In the genomic region with DNA sequence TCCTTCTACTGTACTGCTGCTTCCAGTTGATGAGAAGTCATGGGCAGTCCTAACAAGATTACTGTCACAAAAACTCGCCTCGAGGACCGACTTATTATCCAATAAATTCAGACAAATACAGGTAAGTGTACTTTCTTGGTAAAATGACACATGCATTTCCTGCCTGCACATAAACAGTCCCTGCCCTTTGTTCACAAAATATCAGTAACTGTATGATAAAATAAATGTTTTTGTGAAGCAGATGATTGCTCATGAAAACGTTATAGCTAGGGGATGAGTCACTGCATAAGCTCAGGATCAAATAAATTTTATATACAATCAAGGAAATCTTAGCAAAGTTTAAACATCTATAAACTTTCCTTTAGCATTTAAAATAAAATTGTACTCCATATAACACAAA, we compare ENCODE assay signal across 11 cellular contexts.
"Had no signal": no experiment of that assay in that cellular context is flagged by ENCODE, and none has a peak within 500 bp of the region (broad histone marks: within the 10 kb centered on the region; RNA-seq: fewer than 3 reads in every experiment).

No MANE protein-coding gene starts in this region.

- ATAC-seq: T-cell had no signal

- DNase-seq: activated B cell treated with CpG ODN at 0.5 μM for 24 hours; activated CD4-positive, alpha-beta T cell treated with anti-CD3 and anti-CD28 coated beads, Interleukin-2, amount 50 U/mL, for 4 hours; activated gamma-delta T cell treated with Interleukin-2 at 50 U/mL for 16 hours; activated T-cell treated with anti-CD3 and anti-CD28 coated beads, Interleukin-2, amount 50 U/mL, for 24 hours; aorta; colonic mucosa; hippocampal formation; kidney glomerular epithelial cell; T-cell had no signal

- H3K4me1 ChIP-seq: colonic mucosa, right atrium auricular region had no signal

- H3K27ac ChIP-seq: colonic mucosa, right atrium auricular region, skin epidermis had no signal

- H3K9me3 ChIP-seq: colonic mucosa, right atrium auricular region had no signal

- H3K36me3 ChIP-seq: colonic mucosa had no signal

- H3K4me3 ChIP-seq: colonic mucosa, right atrium auricular region, skin epidermis had no signal

- H3K27me3 ChIP-seq: colonic mucosa, right atrium auricular region had no signal
